8 cellular contexts compared by ENCODE assay signal in the genomic region with DNA sequence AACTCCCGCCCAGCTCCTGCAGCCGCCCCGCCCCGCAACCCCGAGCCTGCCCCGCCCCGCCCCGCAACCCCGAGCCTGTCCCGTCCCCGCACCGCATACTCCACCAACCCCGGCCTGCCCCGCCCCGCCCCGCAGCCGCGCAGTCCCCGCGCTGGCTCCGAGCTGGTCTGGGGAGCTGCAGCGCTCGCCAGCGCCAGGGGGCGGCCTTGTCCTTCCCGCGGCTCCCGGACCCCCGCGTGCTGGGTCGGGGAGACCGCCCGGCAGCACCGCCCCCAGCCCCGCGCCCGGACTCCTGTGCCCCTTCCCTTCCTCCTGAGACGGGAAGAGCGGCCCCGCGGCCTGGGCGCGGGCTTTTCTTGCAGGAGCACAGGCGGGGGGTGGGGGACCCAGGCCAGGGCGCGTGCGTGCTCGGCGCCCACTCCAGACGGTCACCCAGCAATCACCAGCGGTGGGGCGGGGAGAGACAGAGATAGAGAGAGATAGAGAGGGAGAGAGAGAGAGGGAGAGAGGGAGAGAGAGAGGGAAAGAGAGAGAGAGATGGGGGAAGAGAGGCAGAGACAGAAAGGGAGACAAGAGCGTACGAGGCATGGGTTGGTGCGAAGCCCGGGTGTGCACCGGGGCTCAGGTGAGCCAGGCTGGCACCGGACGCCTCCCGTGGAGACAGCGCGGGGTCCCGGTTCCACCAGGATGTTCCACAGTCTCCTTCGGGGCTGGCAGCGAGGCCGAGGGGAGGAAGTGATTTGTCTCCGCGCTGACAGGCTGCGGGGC. TPM values are rescaled to one million over a fixed set of nuclear protein-coding genes. Genes with fewer than 3 reads are reported as not detected.
DNase-seq lines count a peak whose midpoint lies in the region; ATAC-seq and TF ChIP-seq lines count a peak whose summit lies in the region.

No MANE protein-coding gene starts in this region.

- H3K9me3 ChIP-seq in SK-N-SH (no peaks in the 10 kb centered on the region), fibroblast of lung (ENCODE audit: control insufficient read depth, insufficient read depth, low read depth, low read length) (no peaks in the 10 kb centered on the region), neuron (ENCODE audit: low read length) (no peaks in the 10 kb centered on the region)

- H3K36me3 ChIP-seq in SK-N-SH (replicated peaks in 1 of 2; ENCODE audit: control insufficient read depth in 1 of 2, insufficient read depth in 2 of 2, low read length in 1 of 2) (no peaks in the 10 kb centered on the region), fibroblast of lung (ENCODE audit: control insufficient read depth, insufficient read depth, low read length) (no peaks in the 10 kb centered on the region), neuron (ENCODE audit: insufficient read depth, low read length) (no peaks in the 10 kb centered on the region)

- DNase-seq in Right ventricle myocardium inferior (ENCODE audit: missing footprints) (no peak), cardiac septum (ENCODE audit: low spot score) (no peak), SK-N-SH (peak; percentile 93), fibroblast of lung (ENCODE audit: low read depth in 2 of 2) (peak; percentile 12 to 25)

- CTCF ChIA-PET in SK-N-SH (lab: Yijun Ruan, JAX): interaction anchor here (0.7 to 5.7 kb wide), 26 partner anchors 10 to 166 kb away, joined by 3 to 48 read pairs (median 4); no protein-coding TSS in a partner anchor

- POLR2A ChIA-PET in SK-N-SH (lab: Yijun Ruan, JAX): no interaction called here

- H3K27me3 ChIP-seq in SK-N-SH (ENCODE audit: insufficient read depth) (peaks cover 74% of the 10 kb centered on the region), fibroblast of lung (ENCODE audit: control insufficient read depth, insufficient read depth, low read length) (peaks cover 52% of the 10 kb centered on the region), neuron (ENCODE audit: insufficient read depth, low read length) (peaks cover 81% of the 10 kb centered on the region)

- no peaks in the 10 kb centered on the region for H3K9me2 ChIP-seq in SK-N-SH

- 7% methylated on average over 51 of the region's 69 CpGs for WGBS in SK-N-SH (ENCODE audit: low lambda C conversion rate)

- TF ChIP-seq RAD21 in SK-N-SH (IDR thresholded peaks at IDR 0.05; ENCODE audit: low read length): peak; percentile 63

- intact Hi-C loops in Right ventricle myocardium inferior (cut with DNase I): no loop called here
- intact Hi-C loops in cardiac septum (cut with DNase I): no loop called here

- no peak overlapping the region for H3K9ac ChIP-seq in SK-N-SH
- H3K9ac ChIP-seq in fibroblast of lung (ENCODE audit: insufficient read depth, low read length): no peak overlapping the region

- peak overlapping the region; percentile 37 to 57 for H3K4me3 ChIP-seq in SK-N-SH (ENCODE audit: low read depth in 2 of 2, low read length in 1 of 2)
- peak overlapping the region in 1 of 4 experiments; percentile 50 for H3K4me3 ChIP-seq in fibroblast of lung (replicated peaks in 1 of 4; ENCODE audit: control extremely low read depth in 1 of 4, insufficient read depth in 1 of 4, low read depth in 3 of 4, low read length in 4 of 4)
- peak overlapping the region; percentile 6 for H3K4me3 ChIP-seq in neuron (ENCODE audit: low read length)

- H3K4me2 ChIP-seq in SK-N-SH: peak overlapping the region; percentile 95
- H3K4me2 ChIP-seq in fibroblast of lung (ENCODE audit: extremely low read depth, insufficient read depth, low read length): peak overlapping the region; percentile 35

- H3K79me2 ChIP-seq in SK-N-SH (ENCODE audit: insufficient read depth): no peaks in the 10 kb centered on the region
- no peaks in the 10 kb centered on the region for H3K79me2 ChIP-seq in fibroblast of lung (ENCODE audit: control insufficient read depth, insufficient read depth, low read length)

- peak; percentile 53 for TF ChIP-seq CTCF in SK-N-SH (IDR thresholded peaks at IDR 0.05)
- peak; percentile 25 to 33 for TF ChIP-seq CTCF in fibroblast of lung (conservative IDR thresholded peaks at IDR 0.05 in 1 of 2, IDR thresholded peaks at IDR 0.05 in 1 of 2; ENCODE audit: low read depth in 1 of 2, low read length in 2 of 2)

- H2AFZ ChIP-seq in SK-N-SH (ENCODE audit: low read depth) (peak overlapping the region; percentile 87), fibroblast of lung (ENCODE audit: low read length) (no peak overlapping the region), neuron (ENCODE audit: low read depth, low read length) (no peak overlapping the region)

- no peak overlapping the region for H3K27ac ChIP-seq in SK-N-SH (ENCODE audit: low read depth in 2 of 2, low read length in 1 of 2)
- no peak overlapping the region for H3K27ac ChIP-seq in fibroblast of lung (ENCODE audit: insufficient read depth, low read length)

- H3F3A ChIP-seq in SK-N-SH (replicated peaks; ENCODE audit: insufficient read depth): no peaks in the 10 kb centered on the region

- TF ChIP-seq EP300 in SK-N-SH (IDR thresholded peaks at IDR 0.05; ENCODE audit: borderline replicate concordance in 1 of 2, low read depth in 1 of 2, low read length in 1 of 2): no peak

- H3K4me1 ChIP-seq in SK-N-SH (ENCODE audit: control insufficient read depth in 1 of 2, insufficient read depth in 2 of 2, low read depth in 1 of 2, low read length in 1 of 2) (peaks cover 4 to 15% of the 10 kb centered on the region in 2 experiments; a peak in 2 of 4 replicates), fibroblast of lung (ENCODE audit: control insufficient read depth, extremely low read depth, insufficient read depth, low read length) (no peaks in the 10 kb centered on the region), neuron (ENCODE audit: insufficient read depth, low read length) (peaks cover 11% of the 10 kb centered on the region)

- ATAC-seq in Right ventricle myocardium inferior (peak; percentile 47), GM18907 (IDR thresholded peaks at IDR 0.05; ENCODE audit: unreplicated experiment) (no peak), HG03159 (IDR thresholded peaks at IDR 0.05; ENCODE audit: unreplicated experiment) (no peak), HG02852 (IDR thresholded peaks at IDR 0.05; ENCODE audit: unreplicated experiment) (no peak)

- no peaks in the 10 kb centered on the region for H4K20me1 ChIP-seq in SK-N-SH (ENCODE audit: insufficient read depth)
- no peaks in the 10 kb centered on the region for H4K20me1 ChIP-seq in fibroblast of lung (ENCODE audit: control insufficient read depth, extremely low read depth, insufficient read depth, low read length)

TF ChIP-seq in SK-N-SH, 30 proteins besides CTCF, POLR2A, EP300 and RAD21 (continues in another document):
- TF ChIP-seq FOXJ3 (CRISPR knock-in tag; IDR thresholded peaks at IDR 0.05): no peak
- TF ChIP-seq ELF1 (IDR thresholded peaks at IDR 0.05): no peak
- TF ChIP-seq POLR2AphosphoS5 (IDR thresholded peaks at IDR 0.05; ENCODE audit: low read depth, low read length): no peak
- no peak for TF ChIP-seq FOXM1 (IDR thresholded peaks at IDR 0.05; ENCODE audit: low read depth)
- TF ChIP-seq CHD2 (IDR thresholded peaks at IDR 0.05; ENCODE audit: low read length, partially characterized antibody): no peak
- TF ChIP-seq NRF1 (IDR thresholded peaks at IDR 0.05; ENCODE audit: low read depth, low read length): 0 out of 2 replicates have a peak, but pooled peaks have one; percentile 5
- no peak for TF ChIP-seq TCF12 (IDR thresholded peaks at IDR 0.05)
- TF ChIP-seq NFIC (IDR thresholded peaks at IDR 0.05; ENCODE audit: borderline replicate concordance): no peak
- TF ChIP-seq YY1 (IDR thresholded peaks at IDR 0.05; ENCODE audit: low read depth): no peak
- TF ChIP-seq SMC3 (IDR thresholded peaks at IDR 0.05; ENCODE audit: low read depth, low read length): peak; percentile 39
- TF ChIP-seq, protein P1, sequence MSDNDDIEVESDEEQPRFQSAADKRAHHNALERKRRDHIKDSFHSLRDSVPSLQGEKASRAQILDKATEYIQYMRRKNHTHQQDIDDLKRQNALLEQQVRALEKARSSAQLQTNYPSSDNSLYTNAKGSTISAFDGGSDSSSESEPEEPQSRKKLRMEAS (IDR thresholded peaks at IDR 0.05; ENCODE audit: low read depth): peak; percentile 65; the same call in 1 of the 2 replicates
- no peak for TF ChIP-seq MXI1 (IDR thresholded peaks at IDR 0.05; ENCODE audit: low read depth, low read length)
- TF ChIP-seq, protein P2, sequence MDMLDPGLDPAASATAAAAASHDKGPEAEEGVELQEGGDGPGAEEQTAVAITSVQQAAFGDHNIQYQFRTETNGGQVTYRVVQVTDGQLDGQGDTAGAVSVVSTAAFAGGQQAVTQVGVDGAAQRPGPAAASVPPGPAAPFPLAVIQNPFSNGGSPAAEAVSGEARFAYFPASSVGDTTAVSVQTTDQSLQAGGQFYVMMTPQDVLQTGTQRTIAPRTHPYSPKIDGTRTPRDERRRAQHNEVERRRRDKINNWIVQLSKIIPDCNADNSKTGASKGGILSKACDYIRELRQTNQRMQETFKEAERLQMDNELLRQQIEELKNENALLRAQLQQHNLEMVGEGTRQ (IDR thresholded peaks at IDR 0.05; ENCODE audit: borderline replicate concordance, low read depth, low read length): no peak
- TF ChIP-seq, protein P3, sequence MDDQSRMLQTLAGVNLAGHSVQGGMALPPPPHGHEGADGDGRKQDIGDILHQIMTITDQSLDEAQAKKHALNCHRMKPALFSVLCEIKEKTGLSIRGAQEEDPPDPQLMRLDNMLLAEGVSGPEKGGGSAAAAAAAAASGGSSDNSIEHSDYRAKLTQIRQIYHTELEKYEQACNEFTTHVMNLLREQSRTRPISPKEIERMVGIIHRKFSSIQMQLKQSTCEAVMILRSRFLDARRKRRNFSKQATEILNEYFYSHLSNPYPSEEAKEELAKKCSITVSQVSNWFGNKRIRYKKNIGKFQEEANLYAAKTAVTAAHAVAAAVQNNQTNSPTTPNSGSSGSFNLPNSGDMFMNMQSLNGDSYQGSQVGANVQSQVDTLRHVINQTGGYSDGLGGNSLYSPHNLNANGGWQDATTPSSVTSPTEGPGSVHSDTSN (IDR thresholded peaks at IDR 0.05): no peak

RNA-seq across cellular contexts. Expression of a gene that starts 14.7 kb away (rescaled TPM):
- total RNA-seq in Right ventricle myocardium inferior (18.7 TPM), cardiac septum (19.8 TPM), fibroblast of lung (43.3 and 48.0 TPM in 2 replicates)
- polyA plus RNA-seq in SK-N-SH (2012; rRNA removed) (22.1 and 25.9 TPM in 2 replicates), fibroblast of lung (13.3 and 13.6 TPM in 2 replicates)
- 14.6 and 21.9 TPM in 2 replicates for polyA plus RNA-seq in SK-N-SH (2012; cell fraction: cytosol; rRNA removed)
- polyA plus RNA-seq in SK-N-SH (2012; cell fraction: nucleus; rRNA removed): 31.1 and 36.2 TPM in 2 replicates
- 23.7 and 26.1 TPM in 2 replicates for polyA plus RNA-seq in fibroblast of lung (2012)
- 15.6 and 19.8 TPM in 2 replicates for polyA minus RNA-seq in fibroblast of lung (ENCODE audit: low replicate concordance)

RNA-seq across cellular contexts. Expression of a gene that starts 38.3 kb away (rescaled TPM):
- total RNA-seq in Right ventricle myocardium inferior: 37.0 TPM
- total RNA-seq in cardiac septum: 57.8 TPM
- polyA plus RNA-seq in SK-N-SH (2012; rRNA removed): 18.4 and 22.1 TPM in 2 replicates
- 11.0 and 14.6 TPM in 2 replicates for polyA plus RNA-seq in SK-N-SH (2012; cell fraction: cytosol; rRNA removed)
- polyA plus RNA-seq in SK-N-SH (2012; cell fraction: nucleus; rRNA removed): 32.2 and 32.4 TPM in 2 replicates
- 18.2 and 18.5 TPM in 2 replicates for total RNA-seq in fibroblast of lung
- 12.3 and 14.4 TPM in 2 replicates for polyA plus RNA-seq in fibroblast of lung
- 19.3 and 19.8 TPM in 2 replicates for polyA plus RNA-seq in fibroblast of lung (2012)
- 18.7 and 24.5 TPM in 2 replicates for polyA minus RNA-seq in fibroblast of lung (ENCODE audit: low replicate concordance)

Comparison
In these comparisons a context has a peak if more than half of its experiments do, and no peak if none do; other contexts are left out.
1. DNase-seq: peak in SK-N-SH (single experiment) and fibroblast of lung (2 of 2); none in Right ventricle myocardium inferior (single experiment) and cardiac septum (single experiment).